Comparison of ENCODE assay signal across 1 cellular context in genomic region chr15:47157827-47158226, GRCh38.
TF ChIP-seq lines count a peak whose summit lies in the region.

No MANE protein-coding gene starts in this region.

TF ChIP-seq in HepG2, 621 proteins besides CTCF, POLR2A, EP300 and RAD21 (continued from another document):
- TF ChIP-seq BCL3 (CRISPR knock-in tag; IDR thresholded peaks at IDR 0.05) (no peak), KMT2A (CRISPR knock-in tag; IDR thresholded peaks at IDR 0.05) (no peak), PAXIP1 (CRISPR knock-in tag; conservative IDR thresholded peaks at IDR 0.05) (no peak), ZNF414 (CRISPR knock-in tag; IDR thresholded peaks at IDR 0.05) (no peak), SKIL (CRISPR knock-in tag; IDR thresholded peaks at IDR 0.05; ENCODE audit: borderline replicate concordance) (no peak)
